In genomic region chr5:106085136-106085535, GRCh38 we compare ENCODE assay signal across 12 cellular contexts.
DNase-seq lines count a peak whose midpoint lies in the region; ATAC-seq and TF ChIP-seq lines count a peak whose summit lies in the region.
"Had no signal": no experiment of that assay in that cellular context is flagged by ENCODE, and none has a peak within 500 bp of the region (broad histone marks: within the 10 kb centered on the region; RNA-seq: fewer than 3 reads in every experiment).

No MANE protein-coding gene starts in this region.

- H3K9ac ChIP-seq in H9 (ENCODE audit: extremely low read depth, insufficient read length, low read length), result no peak overlapping the region
- H3K9ac ChIP-seq in neuronal stem cell (ENCODE audit: low read depth, low read length, poor library complexity), result no peak overlapping the region
- H3K9ac ChIP-seq: BLaER1 treated with 17β-estradiol and CSF1 and Interleukin-3, amounts not matched to agents 10 nM and 100 nM had no signal

- H2BK12ac ChIP-seq in H9 (ENCODE audit: insufficient read length, low read depth, low read length) (no peak overlapping the region), neuronal stem cell (ENCODE audit: low read length) (no peak overlapping the region)

- H3K36me3 Mint-ChIP-seq in H9 (ENCODE audit: insufficient read depth in 1 of 3, low read depth in 3 of 3), result peaks cover 0 to 5% (median 2%) of the 10 kb centered on the region in 3 experiments; a peak in 2 of 7 replicates
- H3K36me3 Mint-ChIP-seq in WTC11, result no peaks in the 10 kb centered on the region
- H3K36me3 Mint-ChIP-seq: CD4-positive, CD25-positive, alpha-beta regulatory T cell had no signal

- H3K4me2 ChIP-seq in H9 (ENCODE audit: insufficient read depth, insufficient read length, low read length) (peak overlapping the region; percentile 37), neuronal stem cell (ENCODE audit: insufficient read depth, low read length, poor library complexity, severe bottlenecking) (no peak overlapping the region)
- H3K4me2 ChIP-seq: BLaER1 treated with 17β-estradiol and CSF1 and Interleukin-3, amounts not matched to agents 10 nM and 100 nM had no signal

- no CpG with 5 or more reads among the region's 1 CpG for whole genome bisulfite sequencing in H9 (ENCODE audit: extremely low coverage, insufficient read length, low lambda C conversion rate)
- no CpG with 5 or more reads among the region's 1 CpG for WGBS in iPS DF 6.9 (ENCODE audit: insufficient coverage, insufficient read length)
- WGBS in neuronal stem cell (ENCODE audit: extremely low coverage in 2 of 2, insufficient read length in 2 of 2, insufficient replicate concordance in 1 of 2), 2 donors, result no CpG with 5 or more reads among the region's 1 CpG

- H3K27ac ChIP-seq in H9 (ENCODE audit: insufficient read length, low read depth, low read length), result peak overlapping the region; percentile 89
- H3K27ac ChIP-seq in iPS DF 6.9 (ENCODE audit: low read length), result peak overlapping the region; percentile 80
- H3K27ac ChIP-seq in neuronal stem cell (replicated peaks; ENCODE audit: low read length), result no peak overlapping the region
- H3K27ac ChIP-seq in right atrium auricular region, result no peak overlapping the region
- H3K27ac ChIP-seq: BLaER1 treated with 17β-estradiol and CSF1 and Interleukin-3, amounts not matched to agents 10 nM and 100 nM had no signal

- DNase-seq in H9 (no peak), WTC11 (ENCODE audit: low spot score) (no peak), iPS DF 6.9 (ENCODE audit: low read depth, low spot score) (peak; percentile 11), neuronal stem cell (ENCODE audit: low spot score) (no peak), right atrium auricular region (ENCODE audit: low spot score) (no peak), NCI-H526 treated with DMSO at 0.1 percent for 48 hours (lab: John Stamatoyannopoulos, UW) (no peak), NCI-H748 (lab: John Stamatoyannopoulos, UW; ENCODE audit: unreplicated experiment) (no peak)
- DNase-seq: 8988T; Calu3; CD4-positive, CD25-positive, alpha-beta regulatory T cell; DMS 273 treated with DMSO at 0.1 percent for 48 hours had no signal

- H3K27me3 Mint-ChIP-seq in H9 (ENCODE audit: low read depth), result no peaks in the 10 kb centered on the region
- H3K27me3 Mint-ChIP-seq in WTC11 (ENCODE audit: low read depth), result no peaks in the 10 kb centered on the region
- H3K27me3 Mint-ChIP-seq: CD4-positive, CD25-positive, alpha-beta regulatory T cell had no signal

- H3K4ac ChIP-seq in H9 (ENCODE audit: low read depth, low read length), result no peak overlapping the region
- H3K4ac ChIP-seq in neuronal stem cell (ENCODE audit: low read length), result no peak overlapping the region

- no peak overlapping the region for H2BK120ac ChIP-seq in H9 (ENCODE audit: low read depth, low read length, poor library complexity, severe bottlenecking)
- no peak overlapping the region for H2BK120ac ChIP-seq in neuronal stem cell (ENCODE audit: low read depth, low read length)

- H3K4me1 Mint-ChIP-seq in H9 (peaks cover 51 to 65% of the 10 kb centered on the region in 2 experiments), WTC11 (peaks cover 74% of the 10 kb centered on the region)
- H3K4me1 Mint-ChIP-seq: CD4-positive, CD25-positive, alpha-beta regulatory T cell had no signal

- no peak overlapping the region for H3K56ac ChIP-seq in H9 (ENCODE audit: insufficient read length, low read depth, low read length)

- H4K91ac ChIP-seq in H9 (ENCODE audit: insufficient read length, low read depth, low read length) (no peak overlapping the region), neuronal stem cell (ENCODE audit: low read depth, low read length, poor library complexity) (no peak overlapping the region)

- peak overlapping the region; percentile 12 to 32; a peak in 4 of 5 replicates for H3K4me3 Mint-ChIP-seq in H9
- H3K4me3 Mint-ChIP-seq in WTC11, result peak overlapping the region; percentile 44
- H3K4me3 Mint-ChIP-seq: CD4-positive, CD25-positive, alpha-beta regulatory T cell had no signal

- no peak overlapping the region for H3K18ac ChIP-seq in H9 (ENCODE audit: insufficient read length, low read depth, low read length)
- H3K18ac ChIP-seq in neuronal stem cell (ENCODE audit: low read length), result no peak overlapping the region

- H3K27me3 ChIP-seq in H9 (ENCODE audit: insufficient read depth, low read length), result no peaks in the 10 kb centered on the region
- no peaks in the 10 kb centered on the region for H3K27me3 ChIP-seq in iPS DF 6.9 (ENCODE audit: control insufficient read depth, insufficient read depth, low read length)
- H3K27me3 ChIP-seq in neuronal stem cell (ENCODE audit: control insufficient read depth in 3 of 3, insufficient read depth in 3 of 3, low read depth in 1 of 3, low read length in 3 of 3), result no peaks in the 10 kb centered on the region
- H3K27me3 ChIP-seq in right atrium auricular region, result no peaks in the 10 kb centered on the region
- H3K27me3 ChIP-seq: BLaER1 treated with 17β-estradiol and CSF1 and Interleukin-3, amounts not matched to agents 10 nM and 100 nM had no signal

- POLR2A ChIA-PET in WTC11 (lab: Charles Lee), result no interaction called here

- H2AFZ ChIP-seq in H9 (ENCODE audit: low read length) (no peak overlapping the region), neuronal stem cell (ENCODE audit: low read length) (peak overlapping the region; percentile 79)

- no peak overlapping the region for H3T11ph ChIP-seq in H9 (ENCODE audit: low read length)

- H3K4me1 ChIP-seq in H9 (ENCODE audit: insufficient read depth, low read length) (peaks cover 11% of the 10 kb centered on the region), iPS DF 6.9 (ENCODE audit: control insufficient read depth, insufficient read depth, low read length) (peaks cover 3% of the 10 kb centered on the region; the same call in 1 of the 2 replicates), neuronal stem cell (ENCODE audit: control insufficient read depth in 2 of 2, insufficient read depth in 1 of 2, low read depth in 1 of 2, low read length in 2 of 2) (peaks cover 5 to 9% of the 10 kb centered on the region in 2 donors), right atrium auricular region (no peaks in the 10 kb centered on the region)
- H3K4me1 ChIP-seq: BLaER1 treated with 17β-estradiol and CSF1 and Interleukin-3, amounts not matched to agents 10 nM and 100 nM had no signal

- H3K14ac ChIP-seq in H9 (ENCODE audit: insufficient read depth, low read length) (no peak overlapping the region), neuronal stem cell (ENCODE audit: low read length) (no peak overlapping the region)

- H2BK5ac ChIP-seq in H9 (ENCODE audit: insufficient read length, low read length), result no peak overlapping the region
- H2BK5ac ChIP-seq in neuronal stem cell (ENCODE audit: low read length), result no peak overlapping the region

- H3K36me3 ChIP-seq in iPS DF 6.9 (ENCODE audit: control insufficient read depth, insufficient read depth, low read length) (no peaks in the 10 kb centered on the region), neuronal stem cell (replicated peaks in 1 of 2; ENCODE audit: control insufficient read depth in 2 of 2, insufficient read depth in 2 of 2, low read length in 2 of 2) (no peaks in the 10 kb centered on the region), right atrium auricular region (no peaks in the 10 kb centered on the region)
- H3K36me3 ChIP-seq: BLaER1 treated with 17β-estradiol and CSF1 and Interleukin-3, amounts not matched to agents 10 nM and 100 nM had no signal

- H3K4me3 ChIP-seq in iPS DF 6.9 (ENCODE audit: low read length) (no peak overlapping the region), neuronal stem cell (ENCODE audit: low read length in 2 of 2) (no peak overlapping the region), right atrium auricular region (no peak overlapping the region)
- H3K4me3 ChIP-seq: BLaER1 treated with 17β-estradiol and CSF1 and Interleukin-3, amounts not matched to agents 10 nM and 100 nM had no signal

- peak overlapping the region; percentile 94 to 98 (median 96); a peak in 6 of 7 replicates for H3K27ac Mint-ChIP-seq in H9
- H3K27ac Mint-ChIP-seq in WTC11, result peak overlapping the region; percentile 94
- H3K27ac Mint-ChIP-seq: CD4-positive, CD25-positive, alpha-beta regulatory T cell had no signal

- H3K23ac ChIP-seq in H9 (ENCODE audit: insufficient read length, low read depth, low read length) (no peak overlapping the region), neuronal stem cell (ENCODE audit: low read depth, low read length, poor library complexity) (no peak overlapping the region)

- H3K23me2 ChIP-seq in H9 (ENCODE audit: insufficient read length, low read depth, low read length, poor library complexity, severe bottlenecking), result no peaks in the 10 kb centered on the region

- H3K9me3 Mint-ChIP-seq in H9 (no peaks in the 10 kb centered on the region), WTC11 (no peaks in the 10 kb centered on the region)

- H3K9me3 ChIP-seq in H9 (ENCODE audit: control insufficient read depth, low read depth, low read length) (no peaks in the 10 kb centered on the region), iPS DF 6.9 (ENCODE audit: control insufficient read depth, insufficient read depth, low read length) (no peaks in the 10 kb centered on the region), neuronal stem cell (replicated peaks in 1 of 2; ENCODE audit: control insufficient read depth in 2 of 2, insufficient read depth in 1 of 2, low read depth in 1 of 2, low read length in 2 of 2) (no peaks in the 10 kb centered on the region), right atrium auricular region (no peaks in the 10 kb centered on the region)
- H3K9me3 ChIP-seq: BLaER1 treated with 17β-estradiol and CSF1 and Interleukin-3, amounts not matched to agents 10 nM and 100 nM had no signal

- H4K20me1 ChIP-seq in H9 (ENCODE audit: control insufficient read depth, insufficient read depth, insufficient read length), result no peaks in the 10 kb centered on the region
- H4K20me1 ChIP-seq: BLaER1 treated with 17β-estradiol and CSF1 and Interleukin-3, amounts not matched to agents 10 nM and 100 nM had no signal

- H4K8ac ChIP-seq in H9 (replicated peaks; ENCODE audit: insufficient read length, low read depth, low read length) (no peak overlapping the region), neuronal stem cell (ENCODE audit: low read depth, low read length) (no peak overlapping the region)

- H3K79me1 ChIP-seq in H9 (ENCODE audit: insufficient read depth, low read depth, low read length, poor library complexity, severe bottlenecking) (no peaks in the 10 kb centered on the region), neuronal stem cell (ENCODE audit: low read depth, low read length) (no peaks in the 10 kb centered on the region)

- CTCF ChIA-PET in WTC11 (lab: Charles Lee), result no interaction called here

- TF ChIP-seq CTCF in H9 (conservative IDR thresholded peaks at IDR 0.05) (no peak), WTC11 (IDR thresholded peaks at IDR 0.05) (no peak), right atrium auricular region (IDR thresholded peaks at IDR 0.05) (no peak)

- H4K5ac ChIP-seq in H9 (ENCODE audit: insufficient read length, low read depth, low read length), result no peak overlapping the region

- peak; percentile 74 for ATAC-seq in WTC11

- H2BK20ac ChIP-seq in H9 (ENCODE audit: low read depth, low read length, poor library complexity, severe bottlenecking), result no peak overlapping the region

- no peak overlapping the region for H2AK5ac ChIP-seq in H9 (ENCODE audit: insufficient read length, low read length)
- no peak overlapping the region for H2AK5ac ChIP-seq in neuronal stem cell (ENCODE audit: low read depth, low read length)

- H2BK15ac ChIP-seq in H9 (ENCODE audit: low read depth, low read length) (no peak overlapping the region), neuronal stem cell (ENCODE audit: low read length) (no peak overlapping the region)

- H3K79me2 ChIP-seq in H9 (ENCODE audit: insufficient read depth, low read length), result no peaks in the 10 kb centered on the region

Comparison
In these comparisons a context has a peak if more than half of its experiments do, and no peak if none do; other contexts are left out.
1. H3K27ac ChIP-seq: peak in H9 (single experiment) and iPS DF 6.9 (single experiment); none in neuronal stem cell (single experiment) and right atrium auricular region (0 of 2).